Comparison of ENCODE assay signal across 1 cellular context in the genomic region with DNA sequence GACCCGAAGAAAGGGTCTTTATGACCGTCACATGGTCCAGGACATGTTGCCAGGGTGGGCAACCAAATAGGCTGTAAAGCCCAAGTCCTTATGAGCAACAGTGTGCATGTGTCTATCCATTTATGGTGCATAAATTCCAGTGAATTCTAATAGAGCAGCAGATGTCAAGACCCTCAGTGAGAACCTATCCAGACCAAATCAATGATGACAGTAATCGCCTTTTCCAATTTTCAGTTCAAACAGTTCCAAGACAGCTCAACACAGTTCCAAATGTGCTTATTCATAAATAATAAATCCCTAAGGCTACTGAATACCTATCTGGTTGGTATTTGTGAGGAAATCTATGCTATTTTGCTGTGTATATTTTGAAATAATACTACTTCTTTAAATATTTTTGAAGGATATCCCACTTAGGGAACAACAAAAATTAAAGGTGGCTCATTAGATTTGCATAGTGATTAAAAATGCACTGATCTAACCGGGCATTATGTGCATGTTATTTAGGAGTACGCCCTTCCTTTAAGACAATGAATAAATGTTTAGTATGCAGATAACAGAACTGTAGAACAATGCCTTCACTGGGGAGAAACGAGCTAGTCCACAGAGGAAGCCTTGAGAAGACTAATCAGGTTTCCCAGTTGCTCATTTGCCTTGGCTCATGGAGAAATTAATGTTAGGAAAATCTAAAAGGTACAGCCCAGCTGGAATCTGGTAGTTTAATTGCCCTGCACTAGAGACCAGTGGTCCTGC.
TF ChIP-seq lines count a peak whose summit lies in the region.

No MANE protein-coding gene starts in this region.

TF ChIP-seq in HepG2, 621 proteins besides CTCF, POLR2A, EP300 and RAD21 (continued from another document):
- TF ChIP-seq ZBTB40 (IDR thresholded peaks at IDR 0.05), result no peak
- TF ChIP-seq ZBTB40 (CRISPR knock-in tag; IDR thresholded peaks at IDR 0.05), result no peak
- no peak for TF ChIP-seq CREBL2 (CRISPR knock-in tag; IDR thresholded peaks at IDR 0.05; ENCODE audit: borderline replicate concordance)
- no peak for TF ChIP-seq ZNF776 (CRISPR knock-in tag; IDR thresholded peaks at IDR 0.05)
- no peak for TF ChIP-seq BCLAF1 (IDR thresholded peaks at IDR 0.05)
- TF ChIP-seq, protein P1, sequence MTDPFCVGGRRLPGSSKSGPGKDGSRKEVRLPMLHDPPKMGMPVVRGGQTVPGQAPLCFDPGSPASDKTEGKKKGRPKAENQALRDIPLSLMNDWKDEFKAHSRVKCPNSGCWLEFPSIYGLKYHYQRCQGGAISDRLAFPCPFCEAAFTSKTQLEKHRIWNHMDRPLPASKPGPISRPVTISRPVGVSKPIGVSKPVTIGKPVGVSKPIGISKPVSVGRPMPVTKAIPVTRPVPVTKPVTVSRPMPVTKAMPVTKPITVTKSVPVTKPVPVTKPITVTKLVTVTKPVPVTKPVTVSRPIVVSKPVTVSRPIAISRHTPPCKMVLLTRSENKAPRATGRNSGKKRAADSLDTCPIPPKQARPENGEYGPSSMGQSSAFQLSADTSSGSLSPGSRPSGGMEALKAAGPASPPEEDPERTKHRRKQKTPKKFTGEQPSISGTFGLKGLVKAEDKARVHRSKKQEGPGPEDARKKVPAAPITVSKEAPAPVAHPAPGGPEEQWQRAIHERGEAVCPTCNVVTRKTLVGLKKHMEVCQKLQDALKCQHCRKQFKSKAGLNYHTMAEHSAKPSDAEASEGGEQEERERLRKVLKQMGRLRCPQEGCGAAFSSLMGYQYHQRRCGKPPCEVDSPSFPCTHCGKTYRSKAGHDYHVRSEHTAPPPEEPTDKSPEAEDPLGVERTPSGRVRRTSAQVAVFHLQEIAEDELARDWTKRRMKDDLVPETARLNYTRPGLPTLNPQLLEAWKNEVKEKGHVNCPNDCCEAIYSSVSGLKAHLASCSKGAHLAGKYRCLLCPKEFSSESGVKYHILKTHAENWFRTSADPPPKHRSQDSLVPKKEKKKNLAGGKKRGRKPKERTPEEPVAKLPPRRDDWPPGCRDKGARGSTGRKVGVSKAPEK (CRISPR knock-in tag; IDR thresholded peaks at IDR 0.05; ENCODE audit: borderline replicate concordance), result no peak
- TF ChIP-seq ZNF367 (CRISPR knock-in tag; IDR thresholded peaks at IDR 0.05; ENCODE audit: borderline replicate concordance), result no peak
- no peak for TF ChIP-seq KLF13 (CRISPR knock-in tag; IDR thresholded peaks at IDR 0.05)
- TF ChIP-seq POGZ (CRISPR knock-in tag; IDR thresholded peaks at IDR 0.05), result no peak
- no peak for TF ChIP-seq GFI1 (CRISPR knock-in tag; IDR thresholded peaks at IDR 0.05; ENCODE audit: borderline replicate concordance)
- no peak for TF ChIP-seq SNAPC2 (CRISPR knock-in tag; IDR thresholded peaks at IDR 0.05)
- no peak for TF ChIP-seq ZGPAT (CRISPR knock-in tag; IDR thresholded peaks at IDR 0.05)
- TF ChIP-seq ZSCAN30 (CRISPR knock-in tag; IDR thresholded peaks at IDR 0.05), result no peak
